Comparison of ENCODE assay signal across 1 cellular context in the genomic region with DNA sequence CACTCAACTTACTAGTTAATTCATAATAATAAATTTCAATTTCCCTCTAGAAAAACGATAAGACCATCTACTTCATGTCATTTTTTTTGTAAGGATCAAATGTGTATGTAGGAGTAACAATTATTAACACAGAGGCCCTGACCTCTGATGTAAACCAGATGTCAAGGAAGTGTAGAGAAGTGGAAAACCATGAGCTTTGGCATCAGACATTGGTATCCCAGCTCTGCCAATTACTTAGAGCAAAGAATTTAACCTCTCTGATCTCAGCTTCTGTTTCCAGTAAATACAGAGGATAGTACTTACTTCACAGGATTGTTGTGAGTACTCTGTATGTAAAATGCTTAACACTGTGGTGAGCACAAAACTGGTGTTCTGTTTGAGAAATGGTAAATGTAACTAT.
TF ChIP-seq lines count a peak whose summit lies in the region.

No MANE protein-coding gene starts in this region.

TF ChIP-seq in K562, 482 proteins besides CTCF, POLR2A, EP300 and RAD21:
- no peak for TF ChIP-seq EHMT2 (IDR thresholded peaks at IDR 0.05)
- no peak for TF ChIP-seq ZNF124 (CRISPR knock-in tag; IDR thresholded peaks at IDR 0.05)
- TF ChIP-seq MBD1 (CRISPR knock-in tag; IDR thresholded peaks at IDR 0.05), result no peak
- no peak for TF ChIP-seq ZNF639 (CRISPR knock-in tag; conservative IDR thresholded peaks at IDR 0.05 in 1 of 2, IDR thresholded peaks at IDR 0.05 in 1 of 2)
- TF ChIP-seq TFAM (CRISPR knock-in tag; conservative IDR thresholded peaks at IDR 0.05), result no peak
- no peak for TF ChIP-seq L3MBTL2 (IDR thresholded peaks at IDR 0.05)
